8 cellular contexts compared by ENCODE assay signal in genomic region chr17:45371414-45372324, GRCh38. TPM values are rescaled to one million over a fixed set of nuclear protein-coding genes. Genes with fewer than 3 reads are reported as not detected.
A peak's percentile ranks its signal among the peaks of the same experiment; 100 is the strongest.
DNase-seq lines count a peak whose midpoint lies in the region; ATAC-seq, FAIRE-seq and TF ChIP-seq lines count a peak whose summit lies in the region.

No MANE protein-coding gene starts in this region.

- H3K9ac ChIP-seq in kidney (ENCODE audit: low read length in 2 of 2): peak overlapping the region; percentile 15 to 51

- H3K9me3 ChIP-seq in kidney (ENCODE audit: control insufficient read depth in 1 of 2, low read length in 2 of 2): no peaks in the 10 kb centered on the region

- peaks cover 0 to 5% of the 10 kb centered on the region in 2 donors for H3K4me1 ChIP-seq in kidney (ENCODE audit: control insufficient read depth in 1 of 2, insufficient read depth in 1 of 2, low read depth in 1 of 2, low read length in 2 of 2)

- DNase-seq in GM04503 (ENCODE audit: low read depth): peak; percentile 86
- DNase-seq in RCC 7860 (ENCODE audit: low spot score): peak; percentile 95
- DNase-seq in cerebellar cortex (ENCODE audit: low spot score): peak; percentile 75
- DNase-seq in kidney: peak; percentile 95
- DNase-seq in smooth muscle cell of the brain vasculature (ENCODE audit: low read depth, low spot score): peak; percentile 95
- no peak for DNase-seq in superior temporal gyrus (ENCODE audit: extremely low spot score)

- intact Hi-C loops in kidney (cut with DNase I): no loop called here

- H3K4me3 ChIP-seq in kidney (ENCODE audit: low read length in 2 of 2): peak overlapping the region in 1 of 2 donors; percentile 56

- ATAC-seq in GM18858 (IDR thresholded peaks at IDR 0.05; ENCODE audit: unreplicated experiment) (no peak), HG02623 (IDR thresholded peaks at IDR 0.05; ENCODE audit: unreplicated experiment) (no peak)

- FAIRE-seq in RCC 7860 (lab: Jason Lieb, UNC) (peak; percentile 76), kidney (lab: Jason Lieb, UNC) (no peak)

- H3K27ac ChIP-seq in kidney (ENCODE audit: low read depth in 2 of 2, low read length in 2 of 2): peak overlapping the region; percentile 73 to 88

- no peak for TF ChIP-seq CTCF in kidney (IDR thresholded peaks at IDR 0.05; ENCODE audit: borderline replicate concordance, extremely low read depth, insufficient read depth)

- H3K36me3 ChIP-seq in kidney (ENCODE audit: control insufficient read depth in 1 of 2, insufficient read depth in 2 of 2, low read length in 2 of 2): no peaks in the 10 kb centered on the region

RNA-seq across cellular contexts. Expression of gene MAP3K14, which starts 54.8 kb away (rescaled TPM):
- 24.5 TPM for total RNA-seq in kidney
- 7.6 TPM for polyA plus RNA-seq in kidney (ENCODE audit: insufficient read depth, low read depth, low replicate concordance)
